Comparison of ENCODE assay signal across 3 cellular contexts in the genomic region with DNA sequence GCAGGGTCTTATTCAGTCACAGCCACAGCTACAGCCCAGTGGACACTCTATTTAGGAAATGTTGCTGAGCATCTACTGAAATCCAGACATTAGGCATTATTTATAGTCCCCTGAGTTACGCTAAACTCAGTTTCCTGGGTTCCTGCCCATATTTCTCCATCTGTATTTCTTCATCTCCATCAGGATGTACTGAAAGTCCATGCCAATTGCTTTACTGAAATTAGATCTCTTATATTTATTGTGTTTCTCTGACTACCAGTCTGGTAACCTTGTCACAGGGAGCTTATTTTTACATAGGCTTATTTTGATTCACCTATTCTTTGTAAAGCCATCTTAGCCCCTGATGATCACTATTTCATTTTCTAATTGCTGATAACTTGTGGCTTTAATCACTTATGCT.
TF ChIP-seq lines count a peak whose summit lies in the region.

No MANE protein-coding gene starts in this region.

TF ChIP-seq in HCT116, 20 proteins besides CTCF, POLR2A, EP300 and RAD21:
- TF ChIP-seq CBX3 (IDR thresholded peaks at IDR 0.05; ENCODE audit: low read depth) (peak; percentile 52; the same call in 1 of the 2 replicates), TCF7L2 (IDR thresholded peaks at IDR 0.05; ENCODE audit: borderline replicate concordance, extremely low read depth, insufficient read depth, insufficient read length) (no peak)

TF ChIP-seq in HEK293, 187 proteins besides CTCF, POLR2A, EP300 and RAD21:
- no peak for TF ChIP-seq ZNF26 (tag by site-specific recombination; IDR thresholded peaks at IDR 0.05)
- TF ChIP-seq SETDB1 (IDR thresholded peaks at IDR 0.05; ENCODE audit: insufficient read length, low read length), result peak; percentile 91
- no peak for TF ChIP-seq ZSCAN23 (tag by site-specific recombination; IDR thresholded peaks at IDR 0.05)
- no peak for TF ChIP-seq GLIS2 (tag by site-specific recombination; IDR thresholded peaks at IDR 0.05)
TF ChIP-seq in HEK293: peak in this region for 1.

TF ChIP-seq in K562, 482 proteins besides CTCF, POLR2A, EP300 and RAD21:
- no peak for TF ChIP-seq TFAM (CRISPR knock-in tag; conservative IDR thresholded peaks at IDR 0.05)
- TF ChIP-seq ZNF507 (tag; conservative IDR thresholded peaks at IDR 0.05), result peak; percentile 95
- TF ChIP-seq ZBTB7A (IDR thresholded peaks at IDR 0.05; ENCODE audit: borderline replicate concordance, control insufficient read depth, low read depth, low read length), result no peak
- no peak for TF ChIP-seq MCM2 (IDR thresholded peaks at IDR 0.05; ENCODE audit: low read depth)
- peak; percentile 74 for TF ChIP-seq ZNF354B (CRISPR knock-in tag; IDR thresholded peaks at IDR 0.05)
- no peak for TF ChIP-seq KAT8 (IDR thresholded peaks at IDR 0.05; ENCODE audit: low read depth)
- no peak for TF ChIP-seq ATF4 (CRISPR knock-in tag; IDR thresholded peaks at IDR 0.05)
- no peak for TF ChIP-seq CHD1 (IDR thresholded peaks at IDR 0.05; ENCODE audit: low read length)
- TF ChIP-seq DMBX1 (CRISPR knock-in tag; IDR thresholded peaks at IDR 0.05; ENCODE audit: borderline replicate concordance), result no peak
- no peak for TF ChIP-seq NR3C1 (CRISPR knock-in tag; IDR thresholded peaks at IDR 0.05)
- TF ChIP-seq EP400 (IDR thresholded peaks at IDR 0.05), result no peak
- no peak for TF ChIP-seq NUFIP1 (IDR thresholded peaks at IDR 0.05; ENCODE audit: partially characterized antibody)
